ENCODE assay signal across 8 cellular contexts in the genomic region with DNA sequence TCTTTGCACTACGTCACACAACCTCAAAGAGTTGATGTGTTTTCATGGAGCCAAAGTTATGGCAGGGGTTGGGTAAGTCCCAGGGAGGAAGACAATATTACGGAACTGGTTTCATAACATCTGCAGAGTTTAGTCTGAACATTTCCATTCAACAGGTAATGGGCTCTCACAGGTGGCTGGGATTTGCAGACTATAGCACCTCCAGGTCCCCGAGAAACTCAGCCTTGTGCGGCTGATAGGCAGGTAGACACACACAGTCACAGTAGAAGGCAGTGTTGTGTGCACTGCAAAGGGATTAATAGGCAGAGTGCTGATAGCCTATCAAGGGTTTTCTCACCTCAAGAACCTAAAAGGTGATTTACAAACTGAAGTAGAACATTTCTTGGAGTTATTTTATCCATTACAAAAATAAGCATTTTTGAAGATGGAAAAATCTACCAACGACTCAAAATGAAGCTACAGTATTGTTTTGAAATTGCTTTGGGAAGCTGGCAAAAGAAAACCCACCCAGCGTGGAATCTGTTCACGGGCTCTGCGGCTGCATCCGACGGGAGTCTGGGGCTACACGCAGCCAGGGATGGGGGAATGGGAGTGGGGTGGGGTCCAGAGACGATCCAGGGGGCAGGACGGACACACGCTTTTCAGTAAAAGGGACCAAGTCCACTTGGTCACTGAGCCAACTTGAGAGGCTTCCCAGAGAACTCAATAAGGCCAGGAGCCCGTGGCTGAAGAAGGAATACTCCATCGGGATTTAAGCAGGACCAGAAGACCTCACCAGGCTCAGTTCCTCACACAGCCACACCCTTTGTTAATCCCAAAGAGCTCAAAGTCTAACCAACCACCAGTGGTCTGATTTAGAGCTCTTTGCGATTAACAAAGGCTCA.
A peak's percentile ranks its signal among the peaks of the same experiment; 100 is the strongest.
DNase-seq lines count a peak whose midpoint lies in the region; ATAC-seq and TF ChIP-seq lines count a peak whose summit lies in the region.

No MANE protein-coding gene starts in this region.

- H3K36me3 ChIP-seq in effector memory CD4-positive, alpha-beta T cell (ENCODE audit: control insufficient read depth, insufficient read depth, low read length), result no peaks in the 10 kb centered on the region
- no peaks in the 10 kb centered on the region for H3K36me3 ChIP-seq in mucosa of descending colon (ENCODE audit: low read depth)

- H3K27me3 ChIP-seq in effector memory CD4-positive, alpha-beta T cell (replicated peaks; ENCODE audit: control insufficient read depth, insufficient read depth, low read length, poor library complexity, severe bottlenecking), result no peaks in the 10 kb centered on the region

- peak overlapping the region; percentile 92 for H3K4me3 ChIP-seq in effector memory CD4-positive, alpha-beta T cell (ENCODE audit: insufficient read depth, low read depth, low read length, poor library complexity, severe bottlenecking)
- peak overlapping the region; percentile 63 for H3K4me3 ChIP-seq in mucosa of descending colon

- H3K27ac ChIP-seq in effector memory CD4-positive, alpha-beta T cell (ENCODE audit: insufficient read depth, low read length, poor library complexity, severe bottlenecking), result peak overlapping the region; percentile 70

- H3K9me3 ChIP-seq in effector memory CD4-positive, alpha-beta T cell (ENCODE audit: control insufficient read depth, low read length), result no peaks in the 10 kb centered on the region
- H3K9me3 ChIP-seq in mucosa of descending colon, result no peaks in the 10 kb centered on the region

- intact Hi-C loops in mucosa of descending colon (cut with DNase I, micrococcal nuclease), result no loop called here

- peak; percentile 60 for DNase-seq in GM03348 (ENCODE audit: low spot score)
- DNase-seq in NCI-H69 (lab: John Stamatoyannopoulos, UW), result peak; percentile 33
- DNase-seq in effector memory CD4-positive, alpha-beta T cell, result no peak
- DNase-seq in mucosa of descending colon, result peak in 1 of 3 donors; percentile 29
- DNase-seq in glomerular visceral epithelial cell (ENCODE audit: extremely low spot score), result no peak
- no peak for DNase-seq in central memory CD4-positive, alpha-beta T cell

- H3K4me1 ChIP-seq in effector memory CD4-positive, alpha-beta T cell (ENCODE audit: control insufficient read depth, insufficient read depth, low read length, poor library complexity, severe bottlenecking), result peaks cover 12% of the 10 kb centered on the region
- H3K4me1 ChIP-seq in mucosa of descending colon (ENCODE audit: low read depth), result peaks cover 16% of the 10 kb centered on the region

- ATAC-seq in mucosa of descending colon, result peak; percentile 62
- ATAC-seq in HG02763 (IDR thresholded peaks at IDR 0.05; ENCODE audit: unreplicated experiment), result no peak
- ATAC-seq in GM21825 (IDR thresholded peaks at IDR 0.05; ENCODE audit: unreplicated experiment), result no peak

- TF ChIP-seq CTCF in mucosa of descending colon (IDR thresholded peaks at IDR 0.05), result no peak

Comparison
In these comparisons a context has a peak if more than half of its experiments do, and no peak if none do; other contexts are left out.
1. DNase-seq: peak in GM03348 (single experiment) and NCI-H69 (single experiment); none in effector memory CD4-positive, alpha-beta T cell (0 of 3), glomerular visceral epithelial cell (single experiment) and central memory CD4-positive, alpha-beta T cell (single experiment).